ENCODE assay signal across 26 cellular contexts in the genomic region with DNA sequence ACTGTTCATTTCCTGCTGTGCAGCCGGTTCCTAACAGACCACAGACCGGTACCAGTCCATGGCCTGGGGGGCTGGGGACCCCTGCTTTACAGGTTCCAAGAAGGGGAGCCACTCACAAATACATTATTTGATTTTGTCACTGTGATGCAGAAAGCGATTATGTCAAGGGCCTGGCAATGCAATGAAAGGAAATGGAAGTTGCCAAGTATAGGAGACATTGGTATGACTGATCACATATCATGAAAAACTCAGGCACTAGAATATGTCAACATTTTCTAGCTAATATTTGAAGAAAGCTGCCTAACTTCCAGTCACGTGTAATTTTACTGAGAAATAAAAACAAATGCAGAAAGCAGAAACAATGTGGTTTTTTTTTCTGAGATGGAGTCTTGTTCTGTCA.
DNase-seq lines count a peak whose midpoint lies in the region; ATAC-seq, FAIRE-seq and TF ChIP-seq lines count a peak whose summit lies in the region.
"Had no signal": no experiment of that assay in that cellular context is flagged by ENCODE, and none has a peak within 500 bp of the region (broad histone marks: within the 10 kb centered on the region; RNA-seq: fewer than 3 reads in every experiment).

No MANE protein-coding gene starts in this region.

- H3K23ac ChIP-seq in IMR-90 (ENCODE audit: low read depth, low read length) (no peak overlapping the region), H1 (ENCODE audit: insufficient read length) (no peak overlapping the region)

- ATAC-seq in IMR-90 (ENCODE audit: low read depth), result no peak
- no peak for ATAC-seq in GM21576 (IDR thresholded peaks at IDR 0.05; ENCODE audit: unreplicated experiment)
- ATAC-seq in activated T-cell treated with anti-CD3 and anti-CD28 coated beads, Interleukin-2, amount 50 U/mL, for 4 hours, result no peak
- ATAC-seq in activated T-helper 17 cell treated with anti-CD3 and anti-CD28 coated beads, Interleukin-2, amount 50 U/mL, for 72 hours (replicated peaks), result no peak
- ATAC-seq in GM21619 (IDR thresholded peaks at IDR 0.05; ENCODE audit: unreplicated experiment), result no peak

- dilution Hi-C loops in IMR-90 (cut with HindIII; ENCODE audit: low sequenced_read_pairs, unreplicated experiment), result no loop called here

- H3K4me3 Mint-ChIP-seq in chondrocyte (ENCODE audit: unreplicated experiment), result no peak overlapping the region
- no peak overlapping the region for H3K4me3 Mint-ChIP-seq in activated T-cell treated with anti-CD3 and anti-CD28 coated beads, Interleukin-2, amount 50 U/mL, for 4 hours
- no peak overlapping the region for H3K4me3 Mint-ChIP-seq in activated T-helper 17 cell treated with anti-CD3 and anti-CD28 coated beads, Interleukin-2, amount 50 U/mL, for 72 hours
- H3K4me3 Mint-ChIP-seq: CD14-positive monocyte; CD4-positive, alpha-beta memory T cell; CD4-positive, CD25-positive, alpha-beta regulatory T cell; CD8-positive, alpha-beta memory T cell had no signal

- H3K36me3 ChIP-seq in IMR-90 (ENCODE audit: control insufficient read depth, insufficient read depth, low read length) (no peaks in the 10 kb centered on the region), H1 (ENCODE audit: control insufficient read depth in 2 of 4, insufficient read depth in 4 of 4, low read length in 3 of 4) (no peaks in the 10 kb centered on the region)
- H3K36me3 ChIP-seq: BE2C, BLaER1 had no signal

- no peak for TF ChIP-seq EP300 in H1 (IDR thresholded peaks at IDR 0.05; ENCODE audit: borderline replicate concordance in 1 of 2, low read depth in 2 of 2, low read length in 2 of 2)

- no peak overlapping the region for H3K4me2 ChIP-seq in IMR-90 (ENCODE audit: low read depth, low read length)
- no peak overlapping the region for H3K4me2 ChIP-seq in H1 (ENCODE audit: insufficient read depth in 1 of 2, low read depth in 2 of 2, low read length in 2 of 2)
- H3K4me2 ChIP-seq: BLaER1 had no signal

- H3K9me3 Mint-ChIP-seq in chondrocyte (ENCODE audit: low read depth), result no peaks in the 10 kb centered on the region
- no peaks in the 10 kb centered on the region for H3K9me3 Mint-ChIP-seq in activated T-cell treated with anti-CD3 and anti-CD28 coated beads, Interleukin-2, amount 50 U/mL, for 4 hours
- H3K9me3 Mint-ChIP-seq in activated T-helper 17 cell treated with anti-CD3 and anti-CD28 coated beads, Interleukin-2, amount 50 U/mL, for 72 hours, result no peaks in the 10 kb centered on the region
- H3K9me3 Mint-ChIP-seq: CD4-positive, CD25-positive, alpha-beta regulatory T cell; CD8-positive, alpha-beta memory T cell had no signal

- H2BK120ac ChIP-seq in IMR-90 (ENCODE audit: low read depth, low read length), result peak overlapping the region; percentile 34; the same call in 1 of the 2 replicates
- H2BK120ac ChIP-seq in H1 (replicated peaks; ENCODE audit: low read depth, low read length), result no peak overlapping the region

- no peak overlapping the region for H3K18ac ChIP-seq in IMR-90 (ENCODE audit: low read depth, low read length)
- no peak overlapping the region for H3K18ac ChIP-seq in H1 (ENCODE audit: extremely low read depth, low read length)

- peak overlapping the region; percentile 49 for H3K27ac Mint-ChIP-seq in chondrocyte (ENCODE audit: unreplicated experiment)
- H3K27ac Mint-ChIP-seq in activated T-helper 17 cell treated with anti-CD3 and anti-CD28 coated beads, Interleukin-2, amount 50 U/mL, for 72 hours, result no peak overlapping the region
- H3K27ac Mint-ChIP-seq: CD4-positive, alpha-beta memory T cell; CD4-positive, CD25-positive, alpha-beta regulatory T cell; CD8-positive, alpha-beta memory T cell had no signal

- FAIRE-seq in H1 (lab: Jason Lieb, UNC), result no peak
- FAIRE-seq: A204.1, D721Med, G401.6, GM12891, GM19239 had no signal

- H2AFZ ChIP-seq in IMR-90 (replicated peaks; ENCODE audit: low read length, poor library complexity) (no peak overlapping the region), H1 (ENCODE audit: low read length) (no peak overlapping the region)

- no peaks in the 10 kb centered on the region for H4K20me1 ChIP-seq in IMR-90 (ENCODE audit: insufficient read depth, low read length)
- H4K20me1 ChIP-seq in H1 (replicated peaks in 1 of 2; ENCODE audit: control insufficient read depth in 1 of 2, insufficient read depth in 2 of 2, low read length in 2 of 2), result no peaks in the 10 kb centered on the region
- H4K20me1 ChIP-seq: BLaER1 had no signal

- H3K27me3 ChIP-seq in IMR-90 (ENCODE audit: control insufficient read depth, insufficient read depth, low read length) (no peaks in the 10 kb centered on the region), H1 (replicated peaks in 1 of 4; ENCODE audit: control insufficient read depth in 3 of 4, extremely low read depth in 1 of 4, insufficient read depth in 3 of 4, low read length in 3 of 4) (no peaks in the 10 kb centered on the region)
- H3K27me3 ChIP-seq: BE2C, BLaER1 had no signal

- H3K27ac ChIP-seq in IMR-90 (ENCODE audit: insufficient read depth, low read length) (no peak overlapping the region), H1 (ENCODE audit: low read depth, low read length) (no peak overlapping the region)
- H3K27ac ChIP-seq: BLaER1 had no signal

- H3K79me1 ChIP-seq in IMR-90 (ENCODE audit: low read depth in 1 of 2, low read length in 2 of 2), result no peaks in the 10 kb centered on the region
- no peaks in the 10 kb centered on the region; the same call in 1 of the 2 replicates for H3K79me1 ChIP-seq in H1 (ENCODE audit: low read depth, low read length)

- H4K8ac ChIP-seq in IMR-90 (ENCODE audit: low read depth in 2 of 2, low read length in 2 of 2) (peak overlapping the region in 1 of 2 experiments; percentile 60; a peak in 1 of 4 replicates), H1 (ENCODE audit: extremely low read depth, insufficient read depth, low read length) (no peak overlapping the region)

- H3K79me2 ChIP-seq in H1 (ENCODE audit: control insufficient read depth in 1 of 2, insufficient read depth in 2 of 2, low read length in 2 of 2), result no peaks in the 10 kb centered on the region

- in situ Hi-C loops in IMR-90 (cut with MboI; ENCODE audit: low sequenced_read_pairs), result loop anchor here (25.0 kb wide), 1 partner anchor 592 kb away; no protein-coding TSS in a partner anchor

- no CpG with 5 or more reads among the region's 4 CpGs for WGBS in IMR-90 (ENCODE audit: extremely low coverage in 2 of 2, insufficient read length in 1 of 2), 2 experiments
- 87% methylated on average over 4 of the region's 4 CpGs; no CpG with 5 or more reads in 1 of the 2 experiments for WGBS in H1 (ENCODE audit: extremely low coverage in 1 of 2, insufficient coverage in 1 of 2, insufficient read length in 1 of 2, insufficient replicate concordance in 2 of 2, low coverage in 1 of 2, low lambda C conversion rate in 2 of 2, missing lambda C conversion rate in 1 of 2), 2 experiments

- no peak for TF ChIP-seq POLR2A in IMR-90 (IDR thresholded peaks at IDR 0.05; ENCODE audit: low read depth, low read length)
- TF ChIP-seq POLR2A in H1 (IDR thresholded peaks at IDR 0.05; ENCODE audit: control extremely low read depth in 1 of 2, low read depth in 2 of 2, low read length in 2 of 2), result no peak

- CTCF ChIA-PET in IMR-90 (lab: Yijun Ruan, JAX), result interaction anchor here (1.0 kb wide), 1 partner anchor 38 kb away, joined by 7 read pairs; no protein-coding TSS in a partner anchor
- CTCF ChIA-PET in H1 (lab: Charles Lee; ENCODE audit: partially characterized antibody), result interaction anchor here (1.0 to 1.4 kb wide), 4 partner anchors 9 to 379 kb away, joined by 3 to 4 read pairs (median 3); no protein-coding TSS in a partner anchor

- no peaks in the 10 kb centered on the region for H3K23me2 ChIP-seq in H1 (ENCODE audit: low read depth, low read length)

- H3K4me1 ChIP-seq in IMR-90 (ENCODE audit: control insufficient read depth, insufficient read depth, low read length), result peaks cover 5% of the 10 kb centered on the region
- peaks cover 0 to 11% (median 9%) of the 10 kb centered on the region in 4 experiments; a peak in 5 of 7 replicates for H3K4me1 ChIP-seq in H1 (replicated peaks in 1 of 4; ENCODE audit: control insufficient read depth in 3 of 4, insufficient read depth in 4 of 4, low read length in 3 of 4)
- H3K4me1 ChIP-seq: BE2C had no signal

- DNase-seq in IMR-90 (no peak), chondrocyte (ENCODE audit: low spot score) (no peak), H1 (ENCODE audit: low read depth in 1 of 2, low spot score in 2 of 2) (no peak), lung microvascular endothelial cell (ENCODE audit: low read depth in 2 of 2) (peak; percentile 65 to 75)
- no peak for DNase-seq in activated T-cell treated with anti-CD3 and anti-CD28 coated beads, Interleukin-2, amount 50 U/mL, for 4 hours
- DNase-seq: 8988T; ACHN; BE2C; C1 segment of cervical spinal cord; Caco-2; Calu3; CD4-positive, alpha-beta memory T cell; CD4-positive, CD25-positive, alpha-beta regulatory T cell; CD8-positive, alpha-beta memory T cell; DMS79 treated with DMSO at 0.1 percent for 48 hours; GF-D8 had no signal

- no peak overlapping the region; the same call in 1 of the 2 replicates for H2BK20ac ChIP-seq in IMR-90 (ENCODE audit: low read depth, low read length)
- H2BK20ac ChIP-seq in H1 (ENCODE audit: low read length), result no peak overlapping the region

- no peak overlapping the region for H3K4me3 ChIP-seq in IMR-90 (ENCODE audit: insufficient read depth, low read depth, low read length)
- H3K4me3 ChIP-seq in H1 (ENCODE audit: extremely low read depth in 1 of 4, insufficient read depth in 2 of 4, low read depth in 3 of 4, low read length in 4 of 4), result no peak overlapping the region
- H3K4me3 ChIP-seq: BLaER1 had no signal

- peak overlapping the region; percentile 21; the same call in 1 of the 3 replicates for H2BK15ac ChIP-seq in IMR-90 (ENCODE audit: low read depth, low read length)
- no peak overlapping the region for H2BK15ac ChIP-seq in H1 (ENCODE audit: low read length)

- H3K9me1 ChIP-seq in IMR-90 (ENCODE audit: insufficient read depth, low read length), result no peaks in the 10 kb centered on the region; the same call in 1 of the 2 replicates

- H4K5ac ChIP-seq in IMR-90 (ENCODE audit: low read depth, low read length) (no peak overlapping the region), H1 (ENCODE audit: insufficient read length, low read depth, low read length) (no peak overlapping the region)

- no peak for TF ChIP-seq RAD21 in IMR-90 (IDR thresholded peaks at IDR 0.05; ENCODE audit: low read length)
- no peak for TF ChIP-seq RAD21 in H1 (IDR thresholded peaks at IDR 0.05 in 1 of 2, conservative IDR thresholded peaks at IDR 0.05 in 1 of 2; ENCODE audit: low read depth in 2 of 2, low read length in 2 of 2)

- peaks cover 30% of the 10 kb centered on the region for H3K4me1 Mint-ChIP-seq in chondrocyte (ENCODE audit: low read depth)
- no peaks in the 10 kb centered on the region for H3K4me1 Mint-ChIP-seq in activated T-cell treated with anti-CD3 and anti-CD28 coated beads, Interleukin-2, amount 50 U/mL, for 4 hours (ENCODE audit: low read depth)
- H3K4me1 Mint-ChIP-seq in activated T-helper 17 cell treated with anti-CD3 and anti-CD28 coated beads, Interleukin-2, amount 50 U/mL, for 72 hours, result no peaks in the 10 kb centered on the region
- H3K4me1 Mint-ChIP-seq: CD14-positive monocyte; CD4-positive, alpha-beta memory T cell; CD4-positive, CD25-positive, alpha-beta regulatory T cell; CD8-positive, alpha-beta memory T cell had no signal

- no peak overlapping the region for H2AK9ac ChIP-seq in IMR-90 (replicated peaks; ENCODE audit: low read depth, low read length, poor library complexity)

- H3K56ac ChIP-seq in IMR-90 (ENCODE audit: extremely low read depth, insufficient read depth, low read length) (no peak overlapping the region), H1 (replicated peaks; ENCODE audit: insufficient read length, low read depth, low read length) (no peak overlapping the region)

- intact Hi-C loops in IMR-90 (cut with micrococcal nuclease), result loop anchor here (5.0 kb wide), 2 partner anchors 38 to 112 kb away; no protein-coding TSS in a partner anchor

- H2BK5ac ChIP-seq in IMR-90 (ENCODE audit: low read depth, low read length, poor library complexity, severe bottlenecking) (no peak overlapping the region), H1 (ENCODE audit: low read depth, low read length) (no peak overlapping the region)

- H3K14ac ChIP-seq in IMR-90 (replicated peaks; ENCODE audit: low read depth, low read length) (peak overlapping the region; percentile 45; the same call in 1 of the 2 replicates), H1 (ENCODE audit: insufficient read length) (no peak overlapping the region)

- H3K9ac ChIP-seq in IMR-90 (ENCODE audit: low read depth, low read length), result no peak overlapping the region
- H3K9ac ChIP-seq in H1 (replicated peaks in 1 of 4; ENCODE audit: extremely low read depth in 1 of 4, low read depth in 3 of 4, low read length in 3 of 4), result no peak overlapping the region
- H3K9ac ChIP-seq: BLaER1 had no signal

- 0 out of 2 replicates have a peak overlapping the region, but pooled peaks have one; percentile 17 for H2BK12ac ChIP-seq in H1 (ENCODE audit: low read depth, low read length)

- TF ChIP-seq CTCF in IMR-90 (conservative IDR thresholded peaks at IDR 0.05; ENCODE audit: low read depth, low read length) (no peak), chondrocyte (IDR thresholded peaks at IDR 0.05) (no peak), H1 (IDR thresholded peaks at IDR 0.05; ENCODE audit: control extremely low read depth in 1 of 3, insufficient read depth in 1 of 3, low read depth in 1 of 3, low read length in 3 of 3) (no peak)

- H3K4ac ChIP-seq in IMR-90 (ENCODE audit: low read depth, low read length), result peak overlapping the region; percentile 48; the same call in 1 of the 2 replicates
- no peak overlapping the region for H3K4ac ChIP-seq in H1 (replicated peaks; ENCODE audit: insufficient read length, low read depth, low read length)

- H3K9me3 ChIP-seq in IMR-90 (ENCODE audit: control insufficient read depth, insufficient read depth, low read length) (no peaks in the 10 kb centered on the region), H1 (ENCODE audit: insufficient read depth in 2 of 2, low read depth in 1 of 2, low read length in 1 of 2) (no peaks in the 10 kb centered on the region)
- H3K9me3 ChIP-seq: BE2C, BLaER1, Caco-2 had no signal

- H2AK5ac ChIP-seq in IMR-90 (ENCODE audit: low read depth, low read length) (peak overlapping the region; percentile 30; the same call in 1 of the 2 replicates), H1 (ENCODE audit: low read depth, low read length) (no peak overlapping the region)

- no TSS peak for BruUV-seq in IMR-90 (replicated peaks; lab: Mats Ljungman, UMichigan)

- POLR2A ChIA-PET in IMR-90 (lab: Charles Lee; ENCODE audit: unreplicated experiment), result no interaction called here
- POLR2A ChIA-PET in H1 (lab: Charles Lee; ENCODE audit: partially characterized antibody), result no interaction called here

- H3K27me3 Mint-ChIP-seq in chondrocyte (ENCODE audit: low read depth), result no peaks in the 10 kb centered on the region
- peaks cover 5% of the 10 kb centered on the region for H3K27me3 Mint-ChIP-seq in activated T-cell treated with anti-CD3 and anti-CD28 coated beads, Interleukin-2, amount 50 U/mL, for 4 hours (ENCODE audit: low read depth)
- H3K27me3 Mint-ChIP-seq in activated T-helper 17 cell treated with anti-CD3 and anti-CD28 coated beads, Interleukin-2, amount 50 U/mL, for 72 hours, result peaks cover 3% of the 10 kb centered on the region

- peak overlapping the region; percentile 41; the same call in 1 of the 2 replicates for H4K91ac ChIP-seq in IMR-90 (ENCODE audit: insufficient read depth, low read depth, low read length)
- no peak overlapping the region for H4K91ac ChIP-seq in H1 (replicated peaks; ENCODE audit: insufficient read length, low read length)

- no peaks in the 10 kb centered on the region for H3K36me3 Mint-ChIP-seq in chondrocyte (ENCODE audit: low read depth)
- H3K36me3 Mint-ChIP-seq in activated T-cell treated with anti-CD3 and anti-CD28 coated beads, Interleukin-2, amount 50 U/mL, for 4 hours (ENCODE audit: insufficient read depth), result no peaks in the 10 kb centered on the region
- no peaks in the 10 kb centered on the region for H3K36me3 Mint-ChIP-seq in activated T-helper 17 cell treated with anti-CD3 and anti-CD28 coated beads, Interleukin-2, amount 50 U/mL, for 72 hours (ENCODE audit: low read depth)
- H3K36me3 Mint-ChIP-seq: CD14-positive monocyte; CD4-positive, alpha-beta memory T cell; CD4-positive, CD25-positive, alpha-beta regulatory T cell; CD8-positive, alpha-beta memory T cell had no signal

Comparison
In these comparisons a context has a peak if more than half of its experiments do, and no peak if none do; other contexts are left out.
1. DNase-seq: peak in lung microvascular endothelial cell (2 of 2); none in IMR-90 (single experiment), chondrocyte (single experiment), H1 (0 of 2) and activated T-cell treated with anti-CD3 and anti-CD28 coated beads, Interleukin-2, amount 50 U/mL, for 4 hours (single experiment).